8 cellular contexts compared by ENCODE assay signal in the genomic region with DNA sequence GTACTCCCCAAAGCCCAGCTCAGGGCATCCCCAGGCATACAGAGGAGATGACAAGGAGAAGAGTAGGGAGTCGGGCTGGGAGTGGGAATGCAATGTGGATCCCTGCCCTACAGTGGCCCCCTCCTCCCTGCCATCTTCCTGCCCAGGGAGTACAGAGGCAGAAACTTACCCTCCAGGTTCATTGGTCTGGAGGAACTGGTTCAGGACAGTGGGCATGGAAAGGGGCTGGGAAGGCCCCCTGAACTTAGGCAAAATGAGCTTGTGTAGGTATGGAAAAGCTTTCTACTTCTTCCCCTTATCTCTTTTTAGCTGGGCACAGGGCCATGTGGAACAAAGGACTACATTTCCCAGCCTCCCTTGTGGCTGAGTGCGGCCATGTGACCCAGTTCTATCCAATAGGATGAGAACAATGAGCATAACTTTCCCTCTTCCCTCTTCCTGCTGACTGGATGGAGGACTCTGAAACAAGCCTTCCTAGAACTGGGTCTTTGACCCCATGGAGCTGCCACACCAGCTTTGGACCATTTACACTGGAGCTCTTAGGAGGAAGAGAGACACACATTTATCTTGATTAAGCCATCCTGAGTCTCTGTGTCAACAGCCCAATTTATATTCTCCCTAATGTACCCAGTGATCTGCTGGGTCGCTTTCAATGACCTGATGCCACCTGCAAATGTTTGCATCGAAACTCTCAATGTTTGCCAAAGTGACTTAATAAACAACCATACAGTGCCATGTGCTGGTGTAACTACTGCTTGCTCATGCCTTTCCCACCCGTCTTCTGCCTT. TPM values are rescaled to one million over a fixed set of nuclear protein-coding genes. Genes with fewer than 3 reads are reported as not detected.
DNase-seq lines count a peak whose midpoint lies in the region; ATAC-seq lines count a peak whose summit lies in the region.

No MANE protein-coding gene starts in this region.

- intact Hi-C loops in posterior vena cava (cut with DNase I): no loop called here

- DNase-seq in Daoy (ENCODE audit: low read depth) (peak; percentile 84), NCI-H69 (lab: John Stamatoyannopoulos, UW) (peak; percentile 75), glomerular endothelial cell (ENCODE audit: extremely low read depth, low read depth, low spot score) (peak; percentile 34), posterior vena cava (ENCODE audit: low spot score) (peak; percentile 87)
- DNase-seq in activated T-cell treated with anti-CD3 and anti-CD28 coated beads, Interleukin-2, amount 50 U/mL, for 48 hours: peak; percentile 62 to 65

- ATAC-seq in HG03460 (IDR thresholded peaks at IDR 0.05; ENCODE audit: unreplicated experiment): peak; percentile 44
- no peak for ATAC-seq in HG03159 (IDR thresholded peaks at IDR 0.05; ENCODE audit: unreplicated experiment)
- ATAC-seq in GM21526 (IDR thresholded peaks at IDR 0.05; ENCODE audit: low FRiP score, unreplicated experiment): no peak

RNA-seq across cellular contexts. Expression of a gene that starts 25.0 kb away (rescaled TPM):
- total RNA-seq in Daoy (2014; rRNA removed; shearing (Covaris generic)): 0.06 TPM in 1 of 2 replicates, not detected in the other
- total RNA-seq in glomerular endothelial cell (0.64 TPM in 1 of 2 replicates, not detected in the other), posterior vena cava (100 to 1,000 TPM in 1 of 2 donors, 10 to 100 TPM in 1; 98.8 to 224 TPM)

Comparison
In these comparisons a context has a peak if more than half of its experiments do, and no peak if none do; other contexts are left out.
1. DNase-seq: peak in every context shown above with its lines; median percentile 87 in posterior vena cava; 84 in Daoy; 75 in NCI-H69; 64 in activated T-cell treated with anti-CD3 and anti-CD28 coated beads, Interleukin-2, amount 50 U/mL, for 48 hours; 34 in glomerular endothelial cell.
2. RNA of a gene that starts 25.0 kb away (total RNA-seq): 98.8 to 224 TPM in posterior vena cava; 0.64 TPM in glomerular endothelial cell and 0.06 TPM in Daoy; every median in the first group is over 10 times any median in the second.